In genomic region chr2:100228415-100228814, GRCh38 we compare ENCODE assay signal across 18 cellular contexts.
"Had no signal": no experiment of that assay in that cellular context is flagged by ENCODE, and none has a peak within 500 bp of the region (broad histone marks: within the 10 kb centered on the region; RNA-seq: fewer than 3 reads in every experiment).

No MANE protein-coding gene starts in this region.

- H3K4me1 Mint-ChIP-seq: nephron progenitor cell had no signal

- H3K4me3 ChIP-seq: lower lobe of right lung, prostate gland, skin epidermis, spleen, suprapubic skin, transverse colon, upper lobe of right lung, vagina had no signal

- H3K27ac Mint-ChIP-seq: effector memory CD8-positive, alpha-beta T cell; nephron progenitor cell; stimulated activated naive CD8-positive, alpha-beta T cell treated with anti-CD3 and anti-CD28 coated beads, Interleukin-15, amount 100 ng/mL, for 72 hours had no signal

- H3K27me3 ChIP-seq: spleen, suprapubic skin, transverse colon, upper lobe of right lung, vagina had no signal

- H3K36me3 ChIP-seq: lower lobe of right lung, prostate gland, spleen, suprapubic skin, transverse colon, upper lobe of right lung, vagina had no signal

- H3K27ac ChIP-seq: lower lobe of right lung, prostate gland, skin epidermis, spleen, suprapubic skin, transverse colon, upper lobe of right lung, vagina had no signal

- DNase-seq: cortex of kidney; effector memory CD8-positive, alpha-beta T cell; left ventricle myocardium superior; lower lobe of right lung; naive thymus-derived CD8-positive, alpha-beta T cell; nephron progenitor cell; nucleus accumbens; right cardiac atrium; spleen; stimulated activated CD4-positive, alpha-beta T cell treated with anti-CD3 and anti-CD28 coated beads, Interleukin-4, amount 100 ng/mL, for 4 hours; stimulated activated naive CD4-positive, alpha-beta T cell; stimulated activated naive CD8-positive, alpha-beta T cell treated with anti-CD3 and anti-CD28 coated beads, Interleukin-15, amount 100 ng/mL, for 72 hours; transverse colon; upper lobe of right lung had no signal

- H3K4me1 ChIP-seq: lower lobe of right lung, spleen, suprapubic skin, transverse colon, upper lobe of right lung, vagina had no signal

- H3K9me3 ChIP-seq: lower lobe of right lung, prostate gland, spleen, suprapubic skin, transverse colon, upper lobe of right lung, vagina had no signal

- H3K4me3 Mint-ChIP-seq: effector memory CD8-positive, alpha-beta T cell; naive thymus-derived CD8-positive, alpha-beta T cell; nephron progenitor cell; stimulated activated naive CD8-positive, alpha-beta T cell treated with anti-CD3 and anti-CD28 coated beads, Interleukin-15, amount 100 ng/mL, for 72 hours had no signal

- H3K9me3 Mint-ChIP-seq: naive thymus-derived CD8-positive, alpha-beta T cell had no signal

- ATAC-seq: effector memory CD8-positive, alpha-beta T cell; left ventricle myocardium superior; lower lobe of right lung; naive thymus-derived CD8-positive, alpha-beta T cell; right cardiac atrium; stimulated activated naive CD8-positive, alpha-beta T cell treated with anti-CD3 and anti-CD28 coated beads, Interleukin-15, amount 100 ng/mL, for 72 hours; upper lobe of right lung had no signal
